ENCODE assay signal across 1 cellular context in the genomic region with DNA sequence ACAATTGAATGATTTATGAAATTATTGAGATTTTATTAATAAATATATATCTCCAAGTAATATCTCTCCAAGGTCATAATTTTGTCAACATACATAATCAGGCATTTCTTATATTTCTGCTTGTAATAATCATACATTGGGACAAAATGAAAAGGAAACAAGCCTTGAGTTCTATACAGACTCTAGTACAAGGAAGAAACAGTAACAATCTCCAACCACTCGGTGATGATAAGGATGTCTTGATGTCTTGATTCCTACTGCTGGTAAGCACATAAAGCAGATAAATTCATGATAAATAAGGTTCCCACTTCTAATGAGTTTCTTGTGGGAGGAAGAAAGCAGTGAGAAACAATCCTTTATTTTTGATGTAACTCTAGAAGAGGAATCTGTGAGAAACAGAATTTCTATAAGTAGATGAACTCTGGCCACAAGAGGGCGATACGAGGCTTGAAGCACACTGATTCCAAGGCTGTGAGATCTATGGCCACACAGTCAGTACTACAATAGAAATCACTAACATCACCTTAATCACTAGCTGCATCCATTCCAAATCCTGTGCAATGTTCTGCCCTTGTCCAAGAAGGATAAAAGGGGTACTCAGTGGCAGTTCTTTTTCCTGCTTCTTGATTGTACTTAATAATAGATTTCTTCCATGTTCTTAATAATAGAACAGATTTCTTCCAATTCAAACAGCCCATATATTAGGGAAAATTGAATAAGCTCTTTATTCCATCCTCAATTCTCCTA.
TF ChIP-seq lines count a peak whose summit lies in the region.

No MANE protein-coding gene starts in this region.

TF ChIP-seq in K562, 482 proteins besides CTCF, POLR2A, EP300 and RAD21 (continued from another document and continues in another):
- TF ChIP-seq, protein P1, sequence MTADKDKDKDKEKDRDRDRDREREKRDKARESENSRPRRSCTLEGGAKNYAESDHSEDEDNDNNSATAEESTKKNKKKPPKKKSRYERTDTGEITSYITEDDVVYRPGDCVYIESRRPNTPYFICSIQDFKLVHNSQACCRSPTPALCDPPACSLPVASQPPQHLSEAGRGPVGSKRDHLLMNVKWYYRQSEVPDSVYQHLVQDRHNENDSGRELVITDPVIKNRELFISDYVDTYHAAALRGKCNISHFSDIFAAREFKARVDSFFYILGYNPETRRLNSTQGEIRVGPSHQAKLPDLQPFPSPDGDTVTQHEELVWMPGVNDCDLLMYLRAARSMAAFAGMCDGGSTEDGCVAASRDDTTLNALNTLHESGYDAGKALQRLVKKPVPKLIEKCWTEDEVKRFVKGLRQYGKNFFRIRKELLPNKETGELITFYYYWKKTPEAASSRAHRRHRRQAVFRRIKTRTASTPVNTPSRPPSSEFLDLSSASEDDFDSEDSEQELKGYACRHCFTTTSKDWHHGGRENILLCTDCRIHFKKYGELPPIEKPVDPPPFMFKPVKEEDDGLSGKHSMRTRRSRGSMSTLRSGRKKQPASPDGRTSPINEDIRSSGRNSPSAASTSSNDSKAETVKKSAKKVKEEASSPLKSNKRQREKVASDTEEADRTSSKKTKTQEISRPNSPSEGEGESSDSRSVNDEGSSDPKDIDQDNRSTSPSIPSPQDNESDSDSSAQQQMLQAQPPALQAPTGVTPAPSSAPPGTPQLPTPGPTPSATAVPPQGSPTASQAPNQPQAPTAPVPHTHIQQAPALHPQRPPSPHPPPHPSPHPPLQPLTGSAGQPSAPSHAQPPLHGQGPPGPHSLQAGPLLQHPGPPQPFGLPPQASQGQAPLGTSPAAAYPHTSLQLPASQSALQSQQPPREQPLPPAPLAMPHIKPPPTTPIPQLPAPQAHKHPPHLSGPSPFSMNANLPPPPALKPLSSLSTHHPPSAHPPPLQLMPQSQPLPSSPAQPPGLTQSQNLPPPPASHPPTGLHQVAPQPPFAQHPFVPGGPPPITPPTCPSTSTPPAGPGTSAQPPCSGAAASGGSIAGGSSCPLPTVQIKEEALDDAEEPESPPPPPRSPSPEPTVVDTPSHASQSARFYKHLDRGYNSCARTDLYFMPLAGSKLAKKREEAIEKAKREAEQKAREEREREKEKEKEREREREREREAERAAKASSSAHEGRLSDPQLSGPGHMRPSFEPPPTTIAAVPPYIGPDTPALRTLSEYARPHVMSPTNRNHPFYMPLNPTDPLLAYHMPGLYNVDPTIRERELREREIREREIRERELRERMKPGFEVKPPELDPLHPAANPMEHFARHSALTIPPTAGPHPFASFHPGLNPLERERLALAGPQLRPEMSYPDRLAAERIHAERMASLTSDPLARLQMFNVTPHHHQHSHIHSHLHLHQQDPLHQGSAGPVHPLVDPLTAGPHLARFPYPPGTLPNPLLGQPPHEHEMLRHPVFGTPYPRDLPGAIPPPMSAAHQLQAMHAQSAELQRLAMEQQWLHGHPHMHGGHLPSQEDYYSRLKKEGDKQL (CRISPR knock-in tag; IDR thresholded peaks at IDR 0.05; ENCODE audit: borderline replicate concordance) = no peak
- TF ChIP-seq, protein P2, sequence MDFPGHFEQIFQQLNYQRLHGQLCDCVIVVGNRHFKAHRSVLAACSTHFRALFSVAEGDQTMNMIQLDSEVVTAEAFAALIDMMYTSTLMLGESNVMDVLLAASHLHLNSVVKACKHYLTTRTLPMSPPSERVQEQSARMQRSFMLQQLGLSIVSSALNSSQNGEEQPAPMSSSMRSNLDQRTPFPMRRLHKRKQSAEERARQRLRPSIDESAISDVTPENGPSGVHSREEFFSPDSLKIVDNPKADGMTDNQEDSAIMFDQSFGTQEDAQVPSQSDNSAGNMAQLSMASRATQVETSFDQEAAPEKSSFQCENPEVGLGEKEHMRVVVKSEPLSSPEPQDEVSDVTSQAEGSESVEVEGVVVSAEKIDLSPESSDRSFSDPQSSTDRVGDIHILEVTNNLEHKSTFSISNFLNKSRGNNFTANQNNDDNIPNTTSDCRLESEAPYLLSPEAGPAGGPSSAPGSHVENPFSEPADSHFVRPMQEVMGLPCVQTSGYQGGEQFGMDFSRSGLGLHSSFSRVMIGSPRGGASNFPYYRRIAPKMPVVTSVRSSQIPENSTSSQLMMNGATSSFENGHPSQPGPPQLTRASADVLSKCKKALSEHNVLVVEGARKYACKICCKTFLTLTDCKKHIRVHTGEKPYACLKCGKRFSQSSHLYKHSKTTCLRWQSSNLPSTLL (IDR thresholded peaks at IDR 0.05) = no peak
- TF ChIP-seq CHD4 (IDR thresholded peaks at IDR 0.05; ENCODE audit: insufficient read depth, insufficient replicate concordance, low read depth, low read length, poor library complexity, severe bottlenecking) = no peak
- no peak for TF ChIP-seq POU5F1 (IDR thresholded peaks at IDR 0.05; ENCODE audit: borderline replicate concordance, low read depth, low read length, partially characterized antibody)
- TF ChIP-seq GATA2 (CRISPR knock-in tag; IDR thresholded peaks at IDR 0.05) = no peak
- no peak for TF ChIP-seq FOSL1 (tag; conservative IDR thresholded peaks at IDR 0.05)
- TF ChIP-seq ASH1L (IDR thresholded peaks at IDR 0.05; ENCODE audit: borderline replicate concordance, low read depth, partially characterized antibody) = no peak
- TF ChIP-seq, protein P3, sequence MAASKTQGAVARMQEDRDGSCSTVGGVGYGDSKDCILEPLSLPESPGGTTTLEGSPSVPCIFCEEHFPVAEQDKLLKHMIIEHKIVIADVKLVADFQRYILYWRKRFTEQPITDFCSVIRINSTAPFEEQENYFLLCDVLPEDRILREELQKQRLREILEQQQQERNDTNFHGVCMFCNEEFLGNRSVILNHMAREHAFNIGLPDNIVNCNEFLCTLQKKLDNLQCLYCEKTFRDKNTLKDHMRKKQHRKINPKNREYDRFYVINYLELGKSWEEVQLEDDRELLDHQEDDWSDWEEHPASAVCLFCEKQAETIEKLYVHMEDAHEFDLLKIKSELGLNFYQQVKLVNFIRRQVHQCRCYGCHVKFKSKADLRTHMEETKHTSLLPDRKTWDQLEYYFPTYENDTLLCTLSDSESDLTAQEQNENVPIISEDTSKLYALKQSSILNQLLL (CRISPR knock-in tag; IDR thresholded peaks at IDR 0.05; ENCODE audit: borderline replicate concordance) = no peak
- TF ChIP-seq BRCA1 (IDR thresholded peaks at IDR 0.05) = no peak
- TF ChIP-seq BRCA1 (CRISPR knock-in tag; IDR thresholded peaks at IDR 0.05) = no peak
- TF ChIP-seq, protein P4, sequence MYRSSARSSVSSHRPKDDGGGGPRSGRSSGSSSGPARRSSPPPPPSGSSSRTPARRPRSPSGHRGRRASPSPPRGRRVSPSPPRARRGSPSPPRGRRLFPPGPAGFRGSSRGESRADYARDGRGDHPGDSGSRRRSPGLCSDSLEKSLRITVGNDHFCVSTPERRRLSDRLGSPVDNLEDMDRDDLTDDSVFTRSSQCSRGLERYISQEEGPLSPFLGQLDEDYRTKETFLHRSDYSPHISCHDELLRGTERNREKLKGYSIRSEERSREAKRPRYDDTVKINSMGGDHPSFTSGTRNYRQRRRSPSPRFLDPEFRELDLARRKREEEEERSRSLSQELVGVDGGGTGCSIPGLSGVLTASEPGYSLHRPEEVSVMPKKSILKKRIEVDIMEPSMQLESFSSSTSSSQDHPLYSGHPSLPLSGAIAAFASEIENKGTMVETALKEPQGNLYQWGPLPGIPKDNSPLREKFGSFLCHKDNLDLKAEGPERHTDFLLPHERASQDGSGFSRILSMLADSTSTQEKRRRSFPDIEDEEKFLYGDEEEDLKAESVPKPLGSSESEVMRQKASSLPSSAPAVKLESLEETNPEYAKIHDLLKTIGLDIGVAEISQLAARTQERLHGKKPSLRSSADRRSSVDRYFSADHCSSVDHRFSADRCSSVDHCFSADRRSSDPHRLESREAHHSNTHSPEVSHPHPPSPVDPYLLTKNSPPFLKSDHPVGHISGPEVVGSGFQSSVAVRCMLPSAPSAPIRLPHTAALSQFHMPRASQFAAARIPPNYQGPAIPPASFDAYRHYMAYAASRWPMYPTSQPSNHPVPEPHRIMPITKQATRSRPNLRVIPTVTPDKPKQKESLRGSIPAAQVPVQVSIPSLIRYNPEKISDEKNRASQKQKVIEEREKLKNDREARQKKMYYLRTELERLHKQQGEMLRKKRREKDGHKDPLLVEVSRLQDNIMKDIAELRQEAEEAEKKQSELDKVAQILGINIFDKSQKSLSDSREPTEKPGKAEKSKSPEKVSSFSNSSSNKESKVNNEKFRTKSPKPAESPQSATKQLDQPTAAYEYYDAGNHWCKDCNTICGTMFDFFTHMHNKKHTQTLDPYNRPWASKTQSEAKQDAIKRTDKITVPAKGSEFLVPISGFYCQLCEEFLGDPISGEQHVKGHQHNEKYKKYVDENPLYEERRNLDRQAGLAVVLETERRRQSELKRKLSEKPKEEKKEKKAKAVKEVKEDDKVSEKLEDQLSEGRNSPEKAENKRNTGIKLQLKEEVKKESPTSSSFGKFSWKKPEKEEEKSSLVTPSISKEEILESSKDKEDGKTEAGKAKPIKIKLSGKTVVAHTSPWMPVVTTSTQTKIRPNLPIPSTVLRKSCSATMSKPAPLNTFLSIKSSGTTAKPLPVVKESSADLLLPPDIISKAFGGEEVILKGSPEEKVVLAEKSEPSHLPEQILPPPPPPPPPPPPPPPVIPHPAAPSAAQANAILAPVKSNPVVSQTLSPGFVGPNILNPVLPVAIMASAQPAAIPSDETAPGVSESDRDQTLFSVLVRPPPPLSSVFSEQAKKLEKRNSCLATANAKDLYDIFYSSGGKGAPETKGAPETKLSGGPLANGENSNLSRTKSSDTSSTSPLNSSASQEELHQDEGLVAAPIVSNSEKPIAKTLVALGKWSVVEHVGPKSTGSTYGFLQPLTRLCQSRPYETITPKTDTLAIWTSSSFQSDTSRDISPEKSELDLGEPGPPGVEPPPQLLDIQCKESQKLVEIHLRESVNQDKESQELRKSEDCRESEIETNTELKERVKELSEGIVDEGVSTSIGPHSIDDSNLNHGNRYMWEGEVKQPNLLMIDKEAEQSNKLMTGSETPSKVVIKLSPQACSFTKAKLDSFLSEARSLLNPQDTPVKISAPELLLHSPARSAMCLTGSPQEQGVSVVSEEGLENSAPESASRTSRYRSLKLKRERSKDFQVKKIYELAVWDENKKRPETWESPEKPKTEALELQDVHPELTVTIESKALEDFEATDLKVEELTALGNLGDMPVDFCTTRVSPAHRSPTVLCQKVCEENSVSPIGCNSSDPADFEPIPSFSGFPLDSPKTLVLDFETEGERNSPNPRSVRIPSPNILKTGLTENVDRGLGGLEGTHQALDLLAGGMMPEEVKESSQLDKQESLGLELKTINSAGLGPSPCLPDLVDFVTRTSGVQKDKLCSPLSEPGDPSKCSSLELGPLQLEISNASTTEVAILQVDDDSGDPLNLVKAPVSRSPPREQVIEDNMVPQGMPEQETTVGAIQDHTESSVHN (IDR thresholded peaks at IDR 0.05; ENCODE audit: borderline replicate concordance in 1 of 2, low read depth in 1 of 2) = no peak
- TF ChIP-seq, protein P5, sequence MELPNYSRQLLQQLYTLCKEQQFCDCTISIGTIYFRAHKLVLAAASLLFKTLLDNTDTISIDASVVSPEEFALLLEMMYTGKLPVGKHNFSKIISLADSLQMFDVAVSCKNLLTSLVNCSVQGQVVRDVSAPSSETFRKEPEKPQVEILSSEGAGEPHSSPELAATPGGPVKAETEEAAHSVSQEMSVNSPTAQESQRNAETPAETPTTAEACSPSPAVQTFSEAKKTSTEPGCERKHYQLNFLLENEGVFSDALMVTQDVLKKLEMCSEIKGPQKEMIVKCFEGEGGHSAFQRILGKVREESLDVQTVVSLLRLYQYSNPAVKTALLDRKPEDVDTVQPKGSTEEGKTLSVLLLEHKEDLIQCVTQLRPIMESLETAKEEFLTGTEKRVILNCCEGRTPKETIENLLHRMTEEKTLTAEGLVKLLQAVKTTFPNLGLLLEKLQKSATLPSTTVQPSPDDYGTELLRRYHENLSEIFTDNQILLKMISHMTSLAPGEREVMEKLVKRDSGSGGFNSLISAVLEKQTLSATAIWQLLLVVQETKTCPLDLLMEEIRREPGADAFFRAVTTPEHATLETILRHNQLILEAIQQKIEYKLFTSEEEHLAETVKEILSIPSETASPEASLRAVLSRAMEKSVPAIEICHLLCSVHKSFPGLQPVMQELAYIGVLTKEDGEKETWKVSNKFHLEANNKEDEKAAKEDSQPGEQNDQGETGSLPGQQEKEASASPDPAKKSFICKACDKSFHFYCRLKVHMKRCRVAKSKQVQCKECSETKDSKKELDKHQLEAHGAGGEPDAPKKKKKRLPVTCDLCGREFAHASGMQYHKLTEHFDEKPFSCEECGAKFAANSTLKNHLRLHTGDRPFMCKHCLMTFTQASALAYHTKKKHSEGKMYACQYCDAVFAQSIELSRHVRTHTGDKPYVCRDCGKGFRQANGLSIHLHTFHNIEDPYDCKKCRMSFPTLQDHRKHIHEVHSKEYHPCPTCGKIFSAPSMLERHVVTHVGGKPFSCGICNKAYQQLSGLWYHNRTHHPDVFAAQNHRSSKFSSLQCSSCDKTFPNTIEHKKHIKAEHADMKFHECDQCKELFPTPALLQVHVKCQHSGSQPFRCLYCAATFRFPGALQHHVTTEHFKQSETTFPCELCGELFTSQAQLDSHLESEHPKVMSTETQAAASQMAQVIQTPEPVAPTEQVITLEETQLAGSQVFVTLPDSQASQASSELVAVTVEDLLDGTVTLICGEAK (IDR thresholded peaks at IDR 0.05) = no peak
- TF ChIP-seq, protein P5 (CRISPR knock-in tag; IDR thresholded peaks at IDR 0.05) = no peak
- TF ChIP-seq ZKSCAN1 (IDR thresholded peaks at IDR 0.05; ENCODE audit: low read depth, low read length) = no peak
- no peak for TF ChIP-seq KDM2B (CRISPR knock-in tag; IDR thresholded peaks at IDR 0.05)
- TF ChIP-seq ZC3H8 (IDR thresholded peaks at IDR 0.05) = no peak
- TF ChIP-seq, protein P6, sequence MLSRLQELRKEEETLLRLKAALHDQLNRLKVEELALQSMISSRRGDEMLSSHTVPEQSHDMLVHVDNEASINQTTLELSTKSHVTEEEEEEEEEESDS (CRISPR knock-in tag; IDR thresholded peaks at IDR 0.05) = no peak
- peak; percentile 65 for TF ChIP-seq SMC3 (conservative IDR thresholded peaks at IDR 0.05; ENCODE audit: insufficient read depth, low read depth, low read length)
- no peak for TF ChIP-seq TAF7 (tag; IDR thresholded peaks at IDR 0.05)
